ENCODE assay signal across 9 cellular contexts in the genomic region with DNA sequence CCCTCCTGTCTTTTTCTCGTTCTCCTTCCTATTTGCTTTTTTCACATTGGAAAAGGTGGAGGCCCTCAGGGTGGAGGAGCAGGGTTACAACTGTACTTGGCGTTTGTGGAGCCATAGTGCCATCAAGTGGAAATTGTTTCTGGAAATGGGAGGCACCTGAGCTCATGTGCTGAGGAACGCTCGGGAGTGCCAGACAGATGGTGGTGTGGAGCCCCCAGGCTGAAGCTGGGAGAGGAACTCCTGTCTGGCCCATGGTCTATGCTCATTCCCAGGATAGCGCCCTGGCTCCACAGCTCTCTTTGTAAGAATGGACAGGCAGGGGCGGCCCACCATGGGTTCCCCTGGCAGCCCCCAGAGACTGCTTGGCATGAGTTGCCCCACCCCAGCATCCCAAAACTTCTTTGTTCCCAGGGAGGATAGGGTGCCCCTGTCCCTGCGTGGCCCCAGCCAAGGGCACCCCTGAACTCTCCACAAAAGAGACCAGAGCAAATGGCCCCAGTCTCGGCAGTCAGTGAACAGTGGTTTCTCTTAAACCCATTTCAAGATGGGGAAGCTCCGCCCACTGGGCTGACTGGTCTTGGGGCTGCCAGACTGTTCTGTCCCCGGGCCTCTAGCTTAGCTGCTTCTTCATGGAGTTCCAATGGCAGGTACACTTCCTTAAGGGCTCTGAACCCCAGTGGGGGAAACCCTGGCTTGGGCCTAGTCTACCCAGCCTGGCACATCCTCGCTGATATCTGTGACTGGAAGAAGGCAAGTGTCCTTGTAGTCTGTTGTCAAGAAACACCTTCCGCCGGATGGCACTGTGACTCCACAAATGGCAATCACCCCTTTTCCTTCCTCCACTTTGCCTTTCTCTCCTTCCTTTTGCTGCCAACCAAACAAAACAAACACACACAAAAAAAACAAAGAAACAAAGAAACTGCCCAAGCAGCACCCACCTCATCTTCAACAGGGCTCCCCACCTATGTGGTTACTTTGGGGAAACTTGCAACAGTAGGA.
A peak's percentile ranks its signal among the peaks of the same experiment; 100 is the strongest.
DNase-seq lines count a peak whose midpoint lies in the region; ATAC-seq and TF ChIP-seq lines count a peak whose summit lies in the region.
"Had no signal": no experiment of that assay in that cellular context is flagged by ENCODE, and none has a peak within 500 bp of the region (broad histone marks: within the 10 kb centered on the region; RNA-seq: fewer than 3 reads in every experiment).

No MANE protein-coding gene starts in this region.

- no peaks in the 10 kb centered on the region for H3F3A ChIP-seq in smooth muscle cell (ENCODE audit: low read depth)

- no peak overlapping the region for H3K4me3 ChIP-seq in gastrocnemius medialis
- H3K4me3 ChIP-seq in smooth muscle cell = no peak overlapping the region
- H3K4me3 ChIP-seq: left ventricle myocardium inferior had no signal

- H3K27me3 ChIP-seq in gastrocnemius medialis (no peaks in the 10 kb centered on the region), smooth muscle cell (ENCODE audit: low read depth) (no peaks in the 10 kb centered on the region)

- H3K36me3 ChIP-seq in gastrocnemius medialis (no peaks in the 10 kb centered on the region), smooth muscle cell (ENCODE audit: low read depth) (no peaks in the 10 kb centered on the region)
- H3K36me3 ChIP-seq: left ventricle myocardium inferior had no signal

- H4K20me1 ChIP-seq in smooth muscle cell (ENCODE audit: low read depth) = peaks cover 79% of the 10 kb centered on the region

- H3K27ac Mint-ChIP-seq in activated CD4-positive, alpha-beta T cell treated with anti-CD3 and anti-CD28 coated beads, Interleukin-2, amount 10 ng/mL, durations not matched to agents 24 days and 14 days = peak overlapping the region; percentile 75

- no peaks in the 10 kb centered on the region for H3K9me3 Mint-ChIP-seq in activated CD4-positive, alpha-beta T cell treated with anti-CD3 and anti-CD28 coated beads, Interleukin-2, amount 10 ng/mL, durations not matched to agents 24 days and 14 days

- no peak overlapping the region for H3K9ac ChIP-seq in smooth muscle cell (ENCODE audit: low read depth)

- H3K9me3 ChIP-seq in gastrocnemius medialis (no peaks in the 10 kb centered on the region), smooth muscle cell (replicated peaks; ENCODE audit: low read depth) (no peaks in the 10 kb centered on the region)
- H3K9me3 ChIP-seq: left ventricle myocardium inferior had no signal

- H3K36me3 Mint-ChIP-seq in activated CD4-positive, alpha-beta T cell treated with anti-CD3 and anti-CD28 coated beads, Interleukin-2, amount 10 ng/mL, durations not matched to agents 24 days and 14 days (ENCODE audit: low read depth) = peaks cover 5% of the 10 kb centered on the region

- TF ChIP-seq POLR2A in gastrocnemius medialis (IDR thresholded peaks at IDR 0.05) = no peak

- H3K4me1 Mint-ChIP-seq in activated CD4-positive, alpha-beta T cell treated with anti-CD3 and anti-CD28 coated beads, Interleukin-2, amount 10 ng/mL, durations not matched to agents 24 days and 14 days = peaks cover 46% of the 10 kb centered on the region

- WGBS in smooth muscle cell (ENCODE audit: low lambda C conversion rate) = 89% methylated on average over 13 of the region's 13 CpGs

- H3K27ac ChIP-seq in gastrocnemius medialis (peak overlapping the region in 2 of 4 donors; percentile 58 to 61), smooth muscle cell (ENCODE audit: low read depth) (no peak overlapping the region)
- H3K27ac ChIP-seq: left ventricle myocardium inferior had no signal

- DNase-seq in activated CD4-positive, alpha-beta T cell treated with anti-CD3 and anti-CD28 coated beads, Interleukin-2, amount 10 ng/mL, durations not matched to agents 24 days and 14 days = peak; percentile 65
- DNase-seq in activated CD4-positive, alpha-beta T cell treated with anti-CD3 and anti-CD28 coated beads for 4 hours = no peak
- peak; percentile 25 for DNase-seq in SK-N-DZ (ENCODE audit: low spot score)
- DNase-seq in gastrocnemius medialis = peak in 1 of 2 donors; percentile 17
- no peak for DNase-seq in NOMO-1 treated with DMSO at 0.1 percent for 48 hours (lab: John Stamatoyannopoulos, UW; ENCODE audit: unreplicated experiment)
- DNase-seq in smooth muscle cell (lab: John Stamatoyannopoulos, UW; ENCODE audit: unreplicated experiment) = no peak
- DNase-seq: left ventricle myocardium inferior had no signal

- in situ Hi-C loops in gastrocnemius medialis (cut with MboI; ENCODE audit: low sequenced_read_pairs in 4 of 4) = no loop called here

- H3K4me3 Mint-ChIP-seq in activated CD4-positive, alpha-beta T cell treated with anti-CD3 and anti-CD28 coated beads, Interleukin-2, amount 10 ng/mL, durations not matched to agents 24 days and 14 days = peak overlapping the region; percentile 51

- TF ChIP-seq CTCF in gastrocnemius medialis (IDR thresholded peaks at IDR 0.05 in 4 of 5, conservative IDR thresholded peaks at IDR 0.05 in 1 of 5) (peak in 3 of 5 experiments; percentile 26 to 44 (median 41)), smooth muscle cell (IDR thresholded peaks at IDR 0.05; ENCODE audit: borderline replicate concordance, insufficient read depth, poor library complexity, severe bottlenecking) (no peak)

- H2AFZ ChIP-seq in smooth muscle cell (ENCODE audit: low read depth) = no peak overlapping the region

- no peaks in the 10 kb centered on the region for H3K79me2 ChIP-seq in smooth muscle cell (ENCODE audit: low read depth)

- no peaks in the 10 kb centered on the region for H3K27me3 Mint-ChIP-seq in activated CD4-positive, alpha-beta T cell treated with anti-CD3 and anti-CD28 coated beads, Interleukin-2, amount 10 ng/mL, durations not matched to agents 24 days and 14 days

- no peak overlapping the region for H3K4me2 ChIP-seq in smooth muscle cell

- H3K4me1 ChIP-seq in gastrocnemius medialis (peaks cover 0 to 15% of the 10 kb centered on the region in 2 donors), smooth muscle cell (ENCODE audit: low read depth) (peaks cover 5% of the 10 kb centered on the region)

- ATAC-seq in esophagus mucosa (peak; percentile 23), gastrocnemius medialis (peak; percentile 32 to 44), HG03039 (IDR thresholded peaks at IDR 0.05; ENCODE audit: unreplicated experiment) (no peak)

- intact Hi-C loops in activated CD4-positive, alpha-beta T cell treated with anti-CD3 and anti-CD28 coated beads, Interleukin-2, amount 10 ng/mL, durations not matched to agents 24 days and 14 days (cut with micrococcal nuclease) = no loop called here
- intact Hi-C loops in gastrocnemius medialis (cut with DNase I; ENCODE audit: low total_unique reads) = no loop called here

Comparison
In these comparisons a context has a peak if more than half of its experiments do, and no peak if none do; other contexts are left out.
1. DNase-seq: peak in activated CD4-positive, alpha-beta T cell treated with anti-CD3 and anti-CD28 coated beads, Interleukin-2, amount 10 ng/mL, durations not matched to agents 24 days and 14 days (single experiment) and SK-N-DZ (single experiment); none in activated CD4-positive, alpha-beta T cell treated with anti-CD3 and anti-CD28 coated beads for 4 hours (0 of 2), NOMO-1 treated with DMSO at 0.1 percent for 48 hours (single experiment) and smooth muscle cell (single experiment).